ENCODE assay signal across 10 cellular contexts in genomic region chr5:59079622-59080620, GRCh38.
DNase-seq lines count a peak whose midpoint lies in the region; ATAC-seq and TF ChIP-seq lines count a peak whose summit lies in the region.
"Had no signal": no experiment of that assay in that cellular context is flagged by ENCODE, and none has a peak within 500 bp of the region (broad histone marks: within the 10 kb centered on the region; RNA-seq: fewer than 3 reads in every experiment).

No MANE protein-coding gene starts in this region.

- H3F3A ChIP-seq in PC-3 (ENCODE audit: low read length, unreplicated experiment) = no peaks in the 10 kb centered on the region

- no peaks in the 10 kb centered on the region for H3K9me3 ChIP-seq in PC-3 (ENCODE audit: low read length)

- no peaks in the 10 kb centered on the region for H3K79me2 ChIP-seq in PC-3 (ENCODE audit: low read length)

- H3K4me3 ChIP-seq in PC-3 (ENCODE audit: low read length) (no peak overlapping the region), fibroblast of mammary gland (ENCODE audit: control insufficient read depth, low read depth, low read length) (no peak overlapping the region)

- POLR2A ChIA-PET in PC-3 (lab: Charles Lee; ENCODE audit: unreplicated experiment) = no interaction called here

- CTCF ChIA-PET in PC-3 (lab: Charles Lee) = no interaction called here

- H3K27ac ChIP-seq in PC-3 (ENCODE audit: low read length) = peak overlapping the region; percentile 22

- H3K36me3 ChIP-seq in PC-3 (ENCODE audit: low read depth, low read length) = no peaks in the 10 kb centered on the region

- TF ChIP-seq CTCF in AG09319 (IDR thresholded peaks at IDR 0.05; ENCODE audit: low read depth, low read length) (no peak), PC-3 (conservative IDR thresholded peaks at IDR 0.05; ENCODE audit: low read depth, low read length) (no peak), fibroblast of mammary gland (conservative IDR thresholded peaks at IDR 0.05; ENCODE audit: control insufficient read depth, insufficient read depth, low read depth, low read length) (no peak)

- ATAC-seq in PC-3 (peak; percentile 48; the same call in 1 of the 2 replicates), HG03565 (IDR thresholded peaks at IDR 0.05; ENCODE audit: unreplicated experiment) (no peak)

- no peaks in the 10 kb centered on the region for H3K27me3 ChIP-seq in PC-3 (ENCODE audit: low read length)

- H3K4me2 ChIP-seq in PC-3 (ENCODE audit: low read length) = no peak overlapping the region

- no TSS peak for BruUV-seq in PC-3 (replicated peaks; lab: Mats Ljungman, UMichigan)

- no peaks in the 10 kb centered on the region for H4K20me1 ChIP-seq in PC-3 (ENCODE audit: low read length)

- H3K9me2 ChIP-seq in PC-3 (replicated peaks; ENCODE audit: low read length) = no peaks in the 10 kb centered on the region

- H3K9ac ChIP-seq in PC-3 (ENCODE audit: low read length) = no peak overlapping the region

- 0 out of 2 replicates have a peak, but pooled peaks cover 4% of the 10 kb centered on the region for H3K4me1 ChIP-seq in PC-3 (ENCODE audit: insufficient read depth, low read length)

- in situ Hi-C loops in KBM-7 (cut with MboI; ENCODE audit: low pct_unique_long_range_greater_than_20kb, low sequenced_read_pairs) = no loop called here

- peak; percentile 51 for DNase-seq in AG09319 (ENCODE audit: extremely low read depth, low read depth)
- peak; percentile 54 for DNase-seq in PC-3
- DNase-seq in fibroblast of mammary gland (ENCODE audit: low read depth) = peak; percentile 100
- DNase-seq in mucosa of gallbladder (ENCODE audit: low spot score) = peak; percentile 23
- DNase-seq in KBM-7 = no peak
- DNase-seq in activated CD8-positive, alpha-beta memory T cell treated with anti-CD3 and anti-CD28 coated beads for 24 hours = no peak
- no peak for DNase-seq in GOT3 (lab: John Stamatoyannopoulos, UW)
- DNase-seq: activated CD8-positive, alpha-beta memory T cell treated with anti-CD3 and anti-CD28 coated beads, Interleukin-2, amount 50 U/mL, for 48 hours; NCI-H1417 treated with DMSO at 0.1 percent for 48 hours had no signal

- intact Hi-C loops in PC-3 (cut with micrococcal nuclease) = no loop called here

- H2AFZ ChIP-seq in PC-3 (ENCODE audit: low read length) = 0 out of 2 replicates have a peak overlapping the region, but pooled peaks have one; percentile 9

Comparison
In these comparisons a context has a peak if more than half of its experiments do, and no peak if none do; other contexts are left out.
1. DNase-seq: peak in AG09319 (single experiment), PC-3 (single experiment), fibroblast of mammary gland (single experiment) and mucosa of gallbladder (single experiment); none in KBM-7 (single experiment), activated CD8-positive, alpha-beta memory T cell treated with anti-CD3 and anti-CD28 coated beads for 24 hours (single experiment) and GOT3 (single experiment).